ENCODE assay signal across 8 cellular contexts in genomic region chr4:49110579-49110978, GRCh38.
DNase-seq lines count a peak whose midpoint lies in the region; ATAC-seq, FAIRE-seq and TF ChIP-seq lines count a peak whose summit lies in the region.
"Not testable (repeated sequence)": the region's sequence is repeated elsewhere in the genome, so short reads cannot be mapped to it uniquely, and the experiment has no call there.

No MANE protein-coding gene starts in this region.

- H3K79me2 ChIP-seq in GM12878 (ENCODE audit: control insufficient read depth, insufficient read depth, low read length): not testable (repeated sequence)

- in situ Hi-C loops in GM12878 (cut with MboI): not testable (repeated sequence)

- intact Hi-C loops in GM12878 (cut with micrococcal nuclease; ENCODE audit: unreplicated experiment); right lobe of liver (cut with DNase I): not testable (repeated sequence)

- not testable (repeated sequence) for TF ChIP-seq POLR2A in GM12878 (IDR thresholded peaks at IDR 0.05; ENCODE audit: low read depth, low read length); right lobe of liver (IDR thresholded peaks at IDR 0.05)

- H4K20me1 ChIP-seq in GM12878 (ENCODE audit: control insufficient read depth, insufficient read depth): not testable (repeated sequence)

- CTCF ChIA-PET in GM12878 (lab: Yijun Ruan, JAX): not testable (repeated sequence)

- not testable (repeated sequence) for H3K4me2 ChIP-seq in GM12878 (ENCODE audit: control insufficient read depth, insufficient read depth)

- not testable (repeated sequence) for FAIRE-seq in GM12878 (lab: Jason Lieb, UNC)

- TF ChIP-seq EP300 in GM12878 (IDR thresholded peaks at IDR 0.05; ENCODE audit: borderline replicate concordance in 1 of 2, control insufficient read depth in 1 of 2, low read depth in 2 of 2, low read length in 2 of 2): not testable (repeated sequence)

- not testable (repeated sequence) for BruUV-seq in GM12878 (replicated peaks; lab: Mats Ljungman, UMichigan)

- not testable (repeated sequence) for H3K4me1 ChIP-seq in GM12878 (ENCODE audit: control insufficient read depth, insufficient read depth, low read length); right lobe of liver; thoracic aorta (ENCODE audit: control insufficient read depth in 1 of 2, low read depth in 2 of 2)

- RAD21 ChIA-PET in GM12878 (lab: Charles Lee; ENCODE audit: unreplicated experiment): not testable (repeated sequence)

- 32% methylated on average over 5 of the region's 5 CpGs for WGBS in GM12878 (ENCODE audit: insufficient coverage, insufficient replicate concordance, low lambda C conversion rate, missing lambda C conversion rate)
- WGBS in right lobe of liver (ENCODE audit: insufficient coverage, low coverage, low lambda C conversion rate, missing lambda C conversion rate): 37% methylated on average over 5 of the region's 5 CpGs

- H3K4me3 ChIP-seq in GM12878, right lobe of liver, thoracic aorta: not testable (repeated sequence)

- not testable (repeated sequence) for H3K9ac ChIP-seq in GM12878 (ENCODE audit: control insufficient read depth, insufficient read depth, low read length)

- TF ChIP-seq RAD21 in GM12878 (IDR thresholded peaks at IDR 0.05; ENCODE audit: insufficient read depth, low read depth, low read length): not testable (repeated sequence)

- not testable (repeated sequence) for H3K27me3 ChIP-seq in GM12878 (replicated peaks in 1 of 2; ENCODE audit: control insufficient read depth in 2 of 2, insufficient read depth in 2 of 2, low read length in 1 of 2); right lobe of liver; thoracic aorta (replicated peaks; ENCODE audit: insufficient read depth)

- not testable (repeated sequence) for DNase-seq in GM12878 (ENCODE audit: low read depth, low spot score); right lobe of liver; thoracic aorta (ENCODE audit: low spot score)

- not testable (repeated sequence) for H3K27ac ChIP-seq in GM12878 (ENCODE audit: control insufficient read depth, insufficient read depth); right lobe of liver; thoracic aorta

- ATAC-seq in GM18861 (IDR thresholded peaks at IDR 0.05; ENCODE audit: unreplicated experiment) (peak; percentile 46), GM21367 (IDR thresholded peaks at IDR 0.05; ENCODE audit: unreplicated experiment) (peak; percentile 44), HG02642 (IDR thresholded peaks at IDR 0.05; ENCODE audit: poor library complexity, unreplicated experiment) (peak; percentile 59), HG03097 (IDR thresholded peaks at IDR 0.05; ENCODE audit: low FRiP score, unreplicated experiment) (peak; percentile 57), HG03575 (IDR thresholded peaks at IDR 0.05; ENCODE audit: extremely low read depth, insufficient number of reproducible peaks, low FRiP score, unreplicated experiment) (peak; percentile 28), GM12878 (peak; percentile 63), right lobe of liver (peak; percentile 59 to 69 (median 66)), thoracic aorta (ENCODE audit: insufficient number of reproducible peaks, low FRiP score, low read depth) (peak; percentile 65)

- SMC1A ChIA-PET in GM12878 (lab: Charles Lee; ENCODE audit: uncharacterized antibody, unreplicated experiment): not testable (repeated sequence)

- H2AFZ ChIP-seq in GM12878 (ENCODE audit: control insufficient read depth, low read depth, low read length): not testable (repeated sequence)

- POLR2A ChIA-PET in GM12878 (lab: Charles Lee): not testable (repeated sequence)

- H3K9me3 ChIP-seq in GM12878 (replicated peaks; ENCODE audit: control insufficient read depth, insufficient read depth, low read length): not testable (repeated sequence)
- H3K9me3 ChIP-seq in right lobe of liver (peaks cover 0 to 12% (median 3%) of the 10 kb centered on the region in 4 donors), thoracic aorta (peaks cover 12% of the 10 kb centered on the region)

- not testable (repeated sequence) for H3K36me3 ChIP-seq in GM12878 (ENCODE audit: control insufficient read depth in 2 of 2, insufficient read depth in 2 of 2, low read length in 1 of 2); right lobe of liver; thoracic aorta

- not testable (repeated sequence) for TF ChIP-seq CTCF in GM12878 (IDR thresholded peaks at IDR 0.05 in 2 of 3, conservative IDR thresholded peaks at IDR 0.05 in 1 of 3; ENCODE audit: control insufficient read depth in 2 of 3, extremely low read depth in 1 of 3, insufficient read depth in 1 of 3, low read depth in 3 of 3, low read length in 3 of 3); right lobe of liver (IDR thresholded peaks at IDR 0.05); thoracic aorta (IDR thresholded peaks at IDR 0.05)
